13 cellular contexts compared by ENCODE assay signal in the genomic region with DNA sequence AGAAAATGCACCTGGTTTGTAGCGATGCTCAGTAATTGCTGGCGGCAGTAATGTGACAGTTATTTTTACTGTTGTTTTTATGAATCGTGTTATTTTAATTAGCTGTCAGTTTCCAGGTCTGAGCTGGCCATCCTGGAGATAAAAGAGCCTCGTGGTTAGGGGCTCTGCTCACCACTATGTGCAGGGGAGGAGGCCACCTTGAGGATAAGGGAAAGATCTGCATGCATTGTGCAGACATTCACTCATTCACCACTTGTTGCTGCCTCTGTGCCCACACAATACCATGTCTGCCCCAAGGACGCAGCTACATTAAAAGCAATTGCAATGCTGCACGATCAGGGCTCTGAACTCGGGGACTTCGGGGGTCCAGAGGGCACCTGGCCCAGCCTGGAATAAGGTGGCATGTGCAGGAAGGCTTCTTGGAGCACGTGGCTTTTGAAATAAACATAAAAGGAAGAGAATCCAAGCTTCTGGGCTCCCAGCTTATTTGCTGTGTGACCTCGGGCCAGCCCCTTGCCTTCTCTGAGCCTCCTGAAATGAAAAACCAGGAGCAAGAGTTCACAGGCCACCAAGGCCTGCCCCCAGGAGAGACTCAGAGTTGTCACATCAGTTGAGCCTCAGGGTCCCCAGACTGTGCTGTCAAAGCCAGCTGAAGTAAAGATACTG. TPM values are rescaled to one million over a fixed set of nuclear protein-coding genes. Genes with fewer than 3 reads are reported as not detected.
DNase-seq lines count a peak whose midpoint lies in the region; TF ChIP-seq lines count a peak whose summit lies in the region.
"Had no signal": no experiment of that assay in that cellular context is flagged by ENCODE, and none has a peak within 500 bp of the region (broad histone marks: within the 10 kb centered on the region; RNA-seq: fewer than 3 reads in every experiment).

No MANE protein-coding gene starts in this region.

- H3K4me2 ChIP-seq in fibroblast of lung (ENCODE audit: extremely low read depth, insufficient read depth, low read length): no peak overlapping the region

- no peaks in the 10 kb centered on the region for H3K9me3 ChIP-seq in fibroblast of lung (ENCODE audit: control insufficient read depth, insufficient read depth, low read depth, low read length)
- H3K9me3 ChIP-seq: HAP-1, thoracic aorta had no signal

- DNase-seq in NCI-H69 (lab: John Stamatoyannopoulos, UW) (peak; percentile 23), fibroblast of lung (ENCODE audit: low read depth in 2 of 2) (no peak), NCI-H2196 treated with DMSO at 0.1 percent for 48 hours (lab: John Stamatoyannopoulos, UW; ENCODE audit: unreplicated experiment) (no peak), GDM1 (lab: John Stamatoyannopoulos, UW) (no peak), NK-92 (lab: John Stamatoyannopoulos, UW; ENCODE audit: unreplicated experiment) (no peak)
- DNase-seq: activated CD4-positive, CD25-positive, alpha-beta regulatory T cell treated with anti-CD3 and anti-CD28 coated beads, Interleukin-2, amount 50 U/mL, for 72 hours; activated T-cell treated with anti-CD3 and anti-CD28 coated beads, Interleukin-2, amount 50 U/mL, for 4 hours; Calu3 had no signal

- H2AFZ ChIP-seq in fibroblast of lung (ENCODE audit: low read length): no peak overlapping the region

- H3K27ac ChIP-seq in fibroblast of lung (ENCODE audit: insufficient read depth, low read length) (peak overlapping the region; percentile 4), rectal smooth muscle tissue (ENCODE audit: low read depth, low read length) (peak overlapping the region; percentile 82)
- H3K27ac ChIP-seq: thoracic aorta had no signal

- H3K79me2 ChIP-seq in fibroblast of lung (ENCODE audit: control insufficient read depth, insufficient read depth, low read length): no peaks in the 10 kb centered on the region

- TF ChIP-seq CTCF in GM12873 (IDR thresholded peaks at IDR 0.05; ENCODE audit: insufficient read depth, low read depth, low read length, missing control alignments) (peak; percentile 9), fibroblast of lung (conservative IDR thresholded peaks at IDR 0.05 in 1 of 2, IDR thresholded peaks at IDR 0.05 in 1 of 2; ENCODE audit: low read depth in 1 of 2, low read length in 2 of 2) (peak in 1 of 2 donors; percentile 8)

- H4K20me1 ChIP-seq in fibroblast of lung (ENCODE audit: control insufficient read depth, extremely low read depth, insufficient read depth, low read length): no peaks in the 10 kb centered on the region

- H3K36me3 ChIP-seq in fibroblast of lung (ENCODE audit: control insufficient read depth, insufficient read depth, low read length) (no peaks in the 10 kb centered on the region), rectal smooth muscle tissue (ENCODE audit: control insufficient read depth, insufficient read depth, low read length) (no peaks in the 10 kb centered on the region)
- H3K36me3 ChIP-seq: HAP-1, thoracic aorta had no signal

- H3K4me1 ChIP-seq in fibroblast of lung (ENCODE audit: control insufficient read depth, extremely low read depth, insufficient read depth, low read length) (peaks cover 19% of the 10 kb centered on the region), rectal smooth muscle tissue (ENCODE audit: control insufficient read depth, insufficient read depth, low read length) (peaks cover 29% of the 10 kb centered on the region)
- H3K4me1 ChIP-seq: HAP-1 had no signal

- H3K4me3 ChIP-seq in fibroblast of lung (replicated peaks in 1 of 4; ENCODE audit: control extremely low read depth in 1 of 4, insufficient read depth in 1 of 4, low read depth in 3 of 4, low read length in 4 of 4) (no peak overlapping the region), rectal smooth muscle tissue (ENCODE audit: low read length) (no peak overlapping the region)
- H3K4me3 ChIP-seq: HAP-1, thoracic aorta had no signal

- H3K9ac ChIP-seq in fibroblast of lung (ENCODE audit: insufficient read depth, low read length) (no peak overlapping the region), rectal smooth muscle tissue (ENCODE audit: low read length) (no peak overlapping the region)

- H3K27me3 ChIP-seq in fibroblast of lung (ENCODE audit: control insufficient read depth, insufficient read depth, low read length) (no peaks in the 10 kb centered on the region), rectal smooth muscle tissue (ENCODE audit: control insufficient read depth, insufficient read depth, low read length) (peaks cover 3% of the 10 kb centered on the region)

RNA-seq across cellular contexts. Expression of a gene that starts 44.7 kb away (rescaled TPM):
- 2.1 and 3.5 TPM in 2 replicates for total RNA-seq in fibroblast of lung
- polyA plus RNA-seq in fibroblast of lung: 0.73 and 2.0 TPM in 2 replicates
- polyA plus RNA-seq in fibroblast of lung (2012): 0.54 and 1.7 TPM in 2 replicates
- polyA minus RNA-seq in fibroblast of lung (ENCODE audit: low replicate concordance): 0.90 and 3.2 TPM in 2 replicates
- total RNA-seq: activated T-cell treated with anti-CD3 and anti-CD28 coated beads, Interleukin-2, amount 50 U/mL, for 4 hours; Calu3 had no signal
- polyA plus RNA-seq: IgD-negative memory B cell had no signal
